In the genomic region with DNA sequence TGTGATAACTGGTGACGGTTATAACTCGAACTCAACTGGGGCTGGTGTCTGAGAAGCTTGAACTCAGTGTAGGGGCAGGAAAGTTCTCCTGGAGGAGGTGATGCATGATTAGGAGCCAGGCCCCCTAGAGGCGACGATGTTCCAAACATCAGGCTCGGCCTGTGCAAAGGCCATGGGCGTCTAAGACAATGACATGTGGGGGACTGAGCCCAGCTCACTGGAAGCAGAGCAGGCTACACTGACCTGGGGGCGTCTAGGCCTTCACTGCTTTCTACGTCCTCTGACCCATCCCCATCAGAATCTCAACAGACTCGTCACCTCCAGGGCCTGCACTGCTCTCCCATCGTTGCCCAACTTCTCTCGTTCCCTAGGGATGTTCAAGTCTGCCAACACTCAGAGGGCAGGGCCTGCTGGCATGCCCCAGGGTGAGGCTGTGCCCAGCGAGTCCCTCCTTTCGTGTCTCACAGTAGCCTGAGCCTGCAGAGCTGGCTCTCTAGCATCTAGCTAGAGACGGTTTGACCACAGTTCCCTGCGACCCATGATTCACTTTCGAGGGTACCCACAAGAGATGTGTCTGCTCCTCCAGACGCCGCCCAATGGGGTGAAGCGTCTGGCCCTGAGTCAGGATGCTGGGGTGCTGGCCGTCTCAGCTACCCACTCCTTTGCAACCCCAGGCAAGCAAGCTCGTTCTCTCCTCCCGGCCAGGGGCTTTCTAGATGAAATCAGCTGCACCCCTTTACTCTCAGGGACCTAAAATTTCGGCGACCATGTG, we compare ENCODE assay signal across 8 cellular contexts. TPM values are rescaled to one million over a fixed set of nuclear protein-coding genes. Genes with fewer than 3 reads are reported as not detected.
A peak's percentile ranks its signal among the peaks of the same experiment; 100 is the strongest.
DNase-seq lines count a peak whose midpoint lies in the region; ATAC-seq, FAIRE-seq and TF ChIP-seq lines count a peak whose summit lies in the region.

No MANE protein-coding gene starts in this region.

- peaks cover 9% of the 10 kb centered on the region; the same call in 1 of the 2 replicates for H3F3A ChIP-seq in GM23248 (ENCODE audit: insufficient read depth)

- no peaks in the 10 kb centered on the region for H3K9me2 ChIP-seq in GM23248 (ENCODE audit: insufficient read depth)

- H3K4me1 ChIP-seq in GM23248 (ENCODE audit: insufficient read depth) = peaks cover 30% of the 10 kb centered on the region
- peaks cover 41% of the 10 kb centered on the region for H3K4me1 ChIP-seq in HepG2 (ENCODE audit: insufficient read depth, low read length)

- no peaks in the 10 kb centered on the region for H4K20me1 ChIP-seq in GM23248 (ENCODE audit: insufficient read depth)
- H4K20me1 ChIP-seq in HepG2 (ENCODE audit: insufficient read depth, low read length) = no peaks in the 10 kb centered on the region

- H3K79me2 ChIP-seq in GM23248 (ENCODE audit: insufficient read depth) = peaks cover 38% of the 10 kb centered on the region
- peaks cover 20% of the 10 kb centered on the region for H3K79me2 ChIP-seq in HepG2 (ENCODE audit: insufficient read depth, low read length)

- H3K9me3 ChIP-seq in GM23248 (ENCODE audit: low read depth) (no peaks in the 10 kb centered on the region), HepG2 (ENCODE audit: low read length) (no peaks in the 10 kb centered on the region)

- CTCF ChIA-PET in HepG2 (lab: Yijun Ruan, JAX; ENCODE audit: low intra/inter-chr PET ratio, low total read pairs) = interaction anchor here (3.6 kb wide), 1 partner anchor 88 kb away, joined by 25 read pairs; no protein-coding TSS in a partner anchor

- H3K4me3 ChIP-seq in GM23248 (peak overlapping the region; percentile 86), WI38 (ENCODE audit: low read depth, low read length) (peak overlapping the region; percentile 85), HepG2 (replicated peaks in 1 of 3; ENCODE audit: insufficient read depth in 1 of 3, low read depth in 2 of 3, low read length in 3 of 3) (peak overlapping the region; percentile 73 to 90 (median 82))

- in situ Hi-C loops in GM23248 (cut with MboI) = no loop called here
- in situ Hi-C loops in HepG2 (cut with HindIII; ENCODE audit: extremely low pct_ligation_motif_present, low pct_unique_long_range_greater_than_20kb) = no loop called here

- H2AFZ ChIP-seq in GM23248 (peak overlapping the region; percentile 78), HepG2 (ENCODE audit: low read length) (peak overlapping the region; percentile 43)

- FAIRE-seq in HepG2 (lab: Jason Lieb, UNC) = peak; percentile 91

- DNase-seq in D341Med (ENCODE audit: low spot score) (peak; percentile 64), GM23248 (peak; percentile 93), NCI-H146 (lab: John Stamatoyannopoulos, UW) (peak; percentile 73), HepG2 (ENCODE audit: low spot score) (peak; percentile 70), midbrain (lab: John Stamatoyannopoulos, UW) (no peak)
- peak; percentile 57 for DNase-seq in central memory CD4-positive, alpha-beta T cell
- DNase-seq in stimulated activated CD8-positive, alpha-beta memory T cell treated with anti-CD3 and anti-CD28 coated beads, Interleukin-12 subunit alpha, Interleukin-12 subunit beta, amount 100 ng/mL, for 4 hours (ENCODE audit: low read depth) = peak; percentile 66

- TF ChIP-seq POLR2A in HepG2 (IDR thresholded peaks at IDR 0.05; ENCODE audit: insufficient read depth in 1 of 2, low read depth in 2 of 2, low read length in 2 of 2) = no peak; a peak in 1 of 4 replicates

- H3K4me2 ChIP-seq in GM23248 (ENCODE audit: unreplicated experiment) (peak overlapping the region; percentile 92), HepG2 (ENCODE audit: low read depth, low read length) (peak overlapping the region; percentile 99)

- peak; percentile 60 for TF ChIP-seq CTCF in WI38 (IDR thresholded peaks at IDR 0.05; ENCODE audit: low read depth, low read length)
- peak; percentile 88 for TF ChIP-seq CTCF in HepG2 (CRISPR knock-in tag; IDR thresholded peaks at IDR 0.05)

- BruUV-seq in HepG2 (replicated peaks; lab: Mats Ljungman, UMichigan) = TSS peak; percentile 77

- POLR2A ChIA-PET in HepG2 (lab: Yijun Ruan, JAX) = interaction anchor here (0.8 to 2.9 kb wide), 9 partner anchors 11 to 364 kb away, joined by 3 to 22 read pairs (median 3); a partner anchor contains a TSS

- H3K27ac ChIP-seq in GM23248 = peak overlapping the region; percentile 96
- peak overlapping the region; percentile 94 for H3K27ac ChIP-seq in HepG2 (ENCODE audit: extremely low read length, insufficient read depth, low read length)

- H3K27me3 ChIP-seq in GM23248 (replicated peaks; ENCODE audit: insufficient read depth) (no peaks in the 10 kb centered on the region), HepG2 (ENCODE audit: control insufficient read depth in 1 of 2, insufficient read depth in 2 of 2, low read length in 2 of 2) (no peaks in the 10 kb centered on the region; a peak in 1 of 5 replicates)

- intact Hi-C loops in HepG2 (cut with micrococcal nuclease; ENCODE audit: unreplicated experiment) = loop anchor here (1.0 to 2.0 kb wide), 3 partner anchors 18 to 88 kb away; a partner anchor contains a TSS

- WGBS in GM23248 (ENCODE audit: low coverage in 1 of 2, low lambda C conversion rate in 2 of 2, missing lambda C conversion rate in 2 of 2), 2 experiments = 1 to 3% methylated on average over 24 of the region's 24 CpGs
- WGBS in HepG2 (ENCODE audit: low lambda C conversion rate) = 0% methylated on average over 7 of the region's 24 CpGs

- 0 out of 2 replicates have a peak, but pooled peaks cover 7% of the 10 kb centered on the region for H3K36me3 ChIP-seq in GM23248 (ENCODE audit: low read depth)
- peaks cover 0 to 2% of the 10 kb centered on the region in 2 experiments; a peak in 2 of 5 replicates for H3K36me3 ChIP-seq in HepG2 (replicated peaks in 1 of 2; ENCODE audit: control insufficient read depth in 1 of 2, insufficient read depth in 2 of 2, low read length in 2 of 2)

- H3K9ac ChIP-seq in GM23248 (peak overlapping the region; percentile 92), HepG2 (ENCODE audit: insufficient read depth, low read depth, low read length) (peak overlapping the region; percentile 91)

- ATAC-seq in HepG2 = peak; percentile 72

- TF ChIP-seq EP300 in HepG2 (IDR thresholded peaks at IDR 0.05; ENCODE audit: low read depth in 2 of 2, low read length in 2 of 2) = no peak
- no peak for TF ChIP-seq EP300 in HepG2 (CRISPR knock-in tag; IDR thresholded peaks at IDR 0.05; ENCODE audit: borderline replicate concordance)

- TF ChIP-seq RAD21 in HepG2 (CRISPR knock-in tag; IDR thresholded peaks at IDR 0.05) = peak; percentile 72

TF ChIP-seq in HepG2, 621 proteins besides CTCF, POLR2A, EP300 and RAD21 (continues in another document):
- no peak for TF ChIP-seq NCOA2 (CRISPR knock-in tag; IDR thresholded peaks at IDR 0.05)

RNA-seq across cellular contexts. Expression of a gene that starts 1.1 kb away (rescaled TPM):
- 14.3 and 45.4 TPM in 2 replicates for total RNA-seq in GM23248 (2014; rRNA removed; shearing (Covaris generic))
- polyA plus RNA-seq in GM23248 (2016; fragmentation: Nextera tagmentation; extraction: Ambion mirVana) (9.7 and 12.3 TPM in 2 replicates), HepG2 (2011; rRNA removed) (14.8 and 19.3 TPM in 2 replicates)
- 0.79 and 6.2 TPM in 2 replicates for total RNA-seq in HepG2 (2016; rRNA removed; fragmentation: Illumina TruSeq; extraction: Trizol)
- total RNA-seq in HepG2 (2016; cell fraction: cytosol; rRNA removed; fragmentation: Illumina TruSeq; extraction: Trizol; ENCODE audit: low read depth) = 0.71 and 1.1 TPM in 2 replicates
- 0.88 and 6.5 TPM in 2 replicates for total RNA-seq in HepG2 (2016; cell fraction: insoluble cytoplasmic fraction; rRNA removed; fragmentation: Illumina TruSeq; extraction: Trizol)
- 0.93 and 2.4 TPM in 2 replicates for total RNA-seq in HepG2 (2016; cell fraction: membrane; rRNA removed; fragmentation: Illumina TruSeq; extraction: Trizol)
- total RNA-seq in HepG2 (2016; cell fraction: nucleus; rRNA removed; fragmentation: Illumina TruSeq; extraction: Trizol) = 11.6 and 12.0 TPM in 2 replicates
- polyA plus RNA-seq in HepG2 (2011; cell fraction: cytosol; rRNA removed) = 2.1 and 3.0 TPM in 2 replicates
- 251 and 263 TPM in 2 replicates for polyA plus RNA-seq in HepG2 (2011; cell fraction: nucleus; rRNA removed)
- polyA plus RNA-seq in HepG2 (2012) = 8.2 and 9.1 TPM in 2 replicates
- polyA plus RNA-seq in HepG2 (2016; cell fraction: cytosol; fragmentation: Illumina TruSeq; extraction: Trizol; ENCODE audit: low read depth) = 0.28 and 0.58 TPM in 2 replicates
- 0.75 and 1.2 TPM in 2 replicates for polyA plus RNA-seq in HepG2 (2016; cell fraction: insoluble cytoplasmic fraction; fragmentation: Illumina TruSeq; extraction: Trizol; ENCODE audit: low read depth)
- polyA plus RNA-seq in HepG2 (2016; cell fraction: membrane; fragmentation: Illumina TruSeq; extraction: Trizol; ENCODE audit: low read depth) = 0.56 and 0.72 TPM in 2 replicates
- 31.9 and 32.0 TPM in 2 replicates for polyA plus RNA-seq in HepG2 (2016; cell fraction: nucleus; fragmentation: Illumina TruSeq; extraction: Trizol; ENCODE audit: insufficient read depth, low read depth)
- 9.4 and 19.0 TPM in 2 replicates for polyA minus RNA-seq in HepG2 (2011; rRNA and poly(A)+ RNA removed; ENCODE audit: low replicate concordance)
- polyA minus RNA-seq in HepG2 (2011; cell fraction: cytosol; rRNA and poly(A)+ RNA removed) = 0.69 and 0.97 TPM in 2 replicates
- polyA minus RNA-seq in HepG2 (2011; cell fraction: nucleus; rRNA and poly(A)+ RNA removed) = 25.1 and 27.8 TPM in 2 replicates

RNA-seq across cellular contexts. Expression of a gene that starts 19.3 kb away (rescaled TPM):
- total RNA-seq in GM23248 (2014; rRNA removed; shearing (Covaris generic)) = 5.7 and 14.7 TPM in 2 replicates
- polyA plus RNA-seq in GM23248 (2016; fragmentation: Nextera tagmentation; extraction: Ambion mirVana) (6.6 and 8.7 TPM in 2 replicates), HepG2 (2011; rRNA removed) (260 and 311 TPM in 2 replicates)
- total RNA-seq in HepG2 (2016; rRNA removed; fragmentation: Illumina TruSeq; extraction: Trizol) = 248 and 341 TPM in 2 replicates
- total RNA-seq in HepG2 (2016; cell fraction: cytosol; rRNA removed; fragmentation: Illumina TruSeq; extraction: Trizol; ENCODE audit: low read depth) = 1,658 and 1,675 TPM in 2 replicates
- total RNA-seq in HepG2 (2016; cell fraction: insoluble cytoplasmic fraction; rRNA removed; fragmentation: Illumina TruSeq; extraction: Trizol) = 231 and 367 TPM in 2 replicates
- 1,130 and 1,245 TPM in 2 replicates for total RNA-seq in HepG2 (2016; cell fraction: membrane; rRNA removed; fragmentation: Illumina TruSeq; extraction: Trizol)
- 138 and 147 TPM in 2 replicates for total RNA-seq in HepG2 (2016; cell fraction: nucleus; rRNA removed; fragmentation: Illumina TruSeq; extraction: Trizol)
- polyA plus RNA-seq in HepG2 (2011; cell fraction: cytosol; rRNA removed) = 248 and 317 TPM in 2 replicates
- polyA plus RNA-seq in HepG2 (2011; cell fraction: nucleus; rRNA removed) = 146 and 149 TPM in 2 replicates
- 146 and 179 TPM in 2 replicates for polyA plus RNA-seq in HepG2 (2012)
- 2,121 and 2,355 TPM in 2 replicates for polyA plus RNA-seq in HepG2 (2016; cell fraction: cytosol; fragmentation: Illumina TruSeq; extraction: Trizol; ENCODE audit: low read depth)
- polyA plus RNA-seq in HepG2 (2016; cell fraction: insoluble cytoplasmic fraction; fragmentation: Illumina TruSeq; extraction: Trizol; ENCODE audit: low read depth) = 324 and 400 TPM in 2 replicates
- polyA plus RNA-seq in HepG2 (2016; cell fraction: membrane; fragmentation: Illumina TruSeq; extraction: Trizol; ENCODE audit: low read depth) = 1,491 and 1,549 TPM in 2 replicates
- polyA plus RNA-seq in HepG2 (2016; cell fraction: nucleus; fragmentation: Illumina TruSeq; extraction: Trizol; ENCODE audit: insufficient read depth, low read depth) = 357 and 378 TPM in 2 replicates
- polyA minus RNA-seq in HepG2 (2011; rRNA and poly(A)+ RNA removed; ENCODE audit: low replicate concordance) = 15.4 and 222 TPM in 2 replicates
- polyA minus RNA-seq in HepG2 (2011; cell fraction: cytosol; rRNA and poly(A)+ RNA removed) = 77.0 and 88.8 TPM in 2 replicates
- polyA minus RNA-seq in HepG2 (2011; cell fraction: nucleus; rRNA and poly(A)+ RNA removed) = 41.4 and 44.8 TPM in 2 replicates
